ENCODE assay signal across 20 cellular contexts in the genomic region with DNA sequence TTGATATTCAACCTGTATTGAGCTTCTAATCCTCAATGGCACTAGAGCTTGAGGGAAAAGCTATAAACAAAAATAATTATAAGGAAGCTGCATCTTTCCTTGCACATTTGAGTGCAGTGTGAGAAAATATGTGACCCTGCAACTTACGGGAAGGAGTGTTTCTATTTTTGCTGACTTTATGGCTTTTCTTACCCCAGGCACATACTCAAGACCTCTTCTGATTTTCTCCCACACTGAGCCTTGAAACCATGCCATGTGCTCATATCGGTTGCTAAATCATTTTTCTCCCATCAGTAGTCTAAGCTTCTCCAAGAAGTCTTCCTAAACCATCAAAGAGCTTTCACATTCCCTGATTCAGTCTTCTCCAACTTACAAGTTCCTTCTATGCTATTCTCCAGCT.
A peak's percentile ranks its signal among the peaks of the same experiment; 100 is the strongest.
DNase-seq lines count a peak whose midpoint lies in the region; TF ChIP-seq lines count a peak whose summit lies in the region.
"Had no signal": no experiment of that assay in that cellular context is flagged by ENCODE, and none has a peak within 500 bp of the region (broad histone marks: within the 10 kb centered on the region; RNA-seq: fewer than 3 reads in every experiment).

No MANE protein-coding gene starts in this region.

- H3K27ac ChIP-seq in SK-N-MC (peak overlapping the region; percentile 68), thyroid gland (no peak overlapping the region)
- H3K27ac ChIP-seq: 22Rv1; BLaER1 treated with 17β-estradiol and CSF1 and Interleukin-3, amounts not matched to agents 10 nM and 100 nM had no signal

- no peaks in the 10 kb centered on the region for H3K36me3 ChIP-seq in SK-N-MC (ENCODE audit: insufficient read depth, low read length)
- H3K36me3 ChIP-seq in thyroid gland: no peaks in the 10 kb centered on the region
- H3K36me3 ChIP-seq: BE2C; BLaER1 treated with 17β-estradiol and CSF1 and Interleukin-3, amounts not matched to agents 10 nM and 100 nM had no signal

- no peaks in the 10 kb centered on the region for H3K27me3 ChIP-seq in thyroid gland
- H3K27me3 ChIP-seq: BE2C; BLaER1 treated with 17β-estradiol and CSF1 and Interleukin-3, amounts not matched to agents 10 nM and 100 nM had no signal

- no peaks in the 10 kb centered on the region for H3K4me1 Mint-ChIP-seq in immature natural killer cell
- H3K4me1 Mint-ChIP-seq: CD14-positive monocyte; CD8-positive, alpha-beta memory T cell had no signal

- H3K9me3 Mint-ChIP-seq in immature natural killer cell: peaks cover 0 to 7% (median 2%) of the 10 kb centered on the region in 6 donors
- H3K9me3 Mint-ChIP-seq: CD4-positive, alpha-beta T cell; GM23338; H9 had no signal

- H3K4me3 Mint-ChIP-seq in immature natural killer cell: no peak overlapping the region
- H3K4me3 Mint-ChIP-seq: CD14-positive monocyte; CD4-positive, alpha-beta T cell; CD8-positive, alpha-beta memory T cell; GM23338; H9 had no signal

- peaks cover 0 to 4% (median 0%) of the 10 kb centered on the region in 3 donors for H3K27me3 Mint-ChIP-seq in immature natural killer cell (ENCODE audit: low read depth in 3 of 3)
- H3K27me3 Mint-ChIP-seq: CD4-positive, alpha-beta T cell had no signal

- H3K9ac ChIP-seq in SK-N-MC (ENCODE audit: insufficient read length): no peak overlapping the region
- H3K9ac ChIP-seq: BLaER1 treated with 17β-estradiol and CSF1 and Interleukin-3, amounts not matched to agents 10 nM and 100 nM had no signal

- peak; percentile 13 for DNase-seq in AG10803 (ENCODE audit: low read depth)
- peak; percentile 87 for DNase-seq in SK-N-MC (ENCODE audit: low read depth, low spot score)
- DNase-seq in fibroblast of peridontal ligament (ENCODE audit: extremely low read depth): peak; percentile 33
- DNase-seq in thyroid gland: peak; percentile 8 to 18
- no peak for DNase-seq in putamen (ENCODE audit: low spot score)
- no peak for DNase-seq in immature natural killer cell
- no peak for DNase-seq in NCI-H2107 (lab: John Stamatoyannopoulos, UW)
- DNase-seq in NCI-H226: no peak
- DNase-seq: AML-193; BE2C; CD4-positive, alpha-beta T cell; CD8-positive, alpha-beta memory T cell; DMS 273 treated with DMSO at 0.1 percent for 48 hours; DMS79; GF-D8; H9 had no signal

- no peak for TF ChIP-seq POLR2A in thyroid gland (IDR thresholded peaks at IDR 0.05)

- TF ChIP-seq CTCF in AG10803 (conservative IDR thresholded peaks at IDR 0.05; ENCODE audit: low read length) (no peak), thyroid gland (IDR thresholded peaks at IDR 0.05) (no peak)

- no peaks in the 10 kb centered on the region for H3K36me3 Mint-ChIP-seq in immature natural killer cell
- H3K36me3 Mint-ChIP-seq: CD14-positive monocyte; CD8-positive, alpha-beta memory T cell had no signal

- H3K9me3 ChIP-seq in SK-N-MC (ENCODE audit: low read depth, low read length) (no peaks in the 10 kb centered on the region), thyroid gland (no peaks in the 10 kb centered on the region)
- H3K9me3 ChIP-seq: BE2C; BLaER1 treated with 17β-estradiol and CSF1 and Interleukin-3, amounts not matched to agents 10 nM and 100 nM had no signal

- no peak overlapping the region for H3K27ac Mint-ChIP-seq in immature natural killer cell
- H3K27ac Mint-ChIP-seq: CD14-positive monocyte; CD4-positive, alpha-beta T cell; GM23338; H9 had no signal

- peaks cover 0 to 19% of the 10 kb centered on the region in 2 donors for H3K4me1 ChIP-seq in thyroid gland
- H3K4me1 ChIP-seq: BE2C; BLaER1 treated with 17β-estradiol and CSF1 and Interleukin-3, amounts not matched to agents 10 nM and 100 nM had no signal

- intact Hi-C loops in thyroid gland (cut with DNase I): no loop called here

- H3K4me3 ChIP-seq in AG10803 (ENCODE audit: low read length) (no peak overlapping the region), SK-N-MC (peak overlapping the region; percentile 37), thyroid gland (replicated peaks in 1 of 3) (no peak overlapping the region)
- H3K4me3 ChIP-seq: BLaER1 treated with 17β-estradiol and CSF1 and Interleukin-3, amounts not matched to agents 10 nM and 100 nM; GM23338 had no signal

- 14 to 20% methylated on average over 2 of the region's 2 CpGs for WGBS in thyroid gland, 2 donors

Comparison
In these comparisons a context has a peak if more than half of its experiments do, and no peak if none do; other contexts are left out.
1. DNase-seq: peak in AG10803 (single experiment), SK-N-MC (single experiment), fibroblast of peridontal ligament (single experiment) and thyroid gland (2 of 2); none in putamen (single experiment), immature natural killer cell (0 of 3), NCI-H2107 (single experiment) and NCI-H226 (single experiment).